ENCODE assay signal across 8 cellular contexts in the genomic region with DNA sequence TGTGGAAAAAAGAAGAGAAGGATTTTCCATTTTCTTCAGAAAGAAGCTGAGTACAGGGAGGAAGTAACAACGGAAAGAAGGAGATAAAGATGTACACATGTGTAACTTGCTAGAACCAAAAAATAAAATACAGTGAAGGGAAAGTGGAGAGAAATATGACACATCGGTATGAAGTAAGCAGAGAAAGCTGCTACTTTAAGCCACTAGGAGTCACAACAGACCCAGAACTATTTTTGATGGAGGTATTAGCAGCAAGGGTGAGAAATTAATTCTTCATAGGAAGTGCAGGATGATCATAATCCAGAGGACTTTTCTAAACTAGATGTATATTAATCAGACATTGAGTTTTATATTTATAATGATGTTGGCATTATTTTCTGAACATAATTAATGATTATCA.
DNase-seq lines count a peak whose midpoint lies in the region; ATAC-seq and TF ChIP-seq lines count a peak whose summit lies in the region.

No MANE protein-coding gene starts in this region.

- H3K36me3 ChIP-seq in cardiac muscle cell, result no peaks in the 10 kb centered on the region
- no peaks in the 10 kb centered on the region for H3K36me3 ChIP-seq in right atrium auricular region
- no peaks in the 10 kb centered on the region for H3K36me3 ChIP-seq in breast epithelium

- DNase-seq in cardiac muscle cell (ENCODE audit: low read depth in 1 of 2, low spot score in 1 of 2) (peak in 1 of 2 donors; percentile 71), right atrium auricular region (ENCODE audit: low spot score) (no peak), NCI-H1694 (lab: John Stamatoyannopoulos, UW) (peak; percentile 18), breast epithelium (ENCODE audit: low spot score in 2 of 2) (no peak), pons (ENCODE audit: low spot score) (peak; percentile 17), COLO668 (lab: John Stamatoyannopoulos, UW; ENCODE audit: unreplicated experiment) (no peak)

- no peaks in the 10 kb centered on the region for H3K4me1 ChIP-seq in cardiac muscle cell (ENCODE audit: low read depth)
- no peaks in the 10 kb centered on the region for H3K4me1 ChIP-seq in right atrium auricular region
- H3K4me1 ChIP-seq in breast epithelium, result no peaks in the 10 kb centered on the region

- H3K9me3 ChIP-seq in cardiac muscle cell (ENCODE audit: low read depth) (no peaks in the 10 kb centered on the region), right atrium auricular region (no peaks in the 10 kb centered on the region), breast epithelium (no peaks in the 10 kb centered on the region)

- ATAC-seq in HG02588 (IDR thresholded peaks at IDR 0.05; ENCODE audit: unreplicated experiment) (peak; percentile 82), GM19328 (IDR thresholded peaks at IDR 0.05; ENCODE audit: unreplicated experiment) (no peak)

- intact Hi-C loops in breast epithelium (cut with DNase I; ENCODE audit: low total_unique reads), result no loop called here

- no peak for TF ChIP-seq POLR2A in breast epithelium (IDR thresholded peaks at IDR 0.05)

- H3K4me3 ChIP-seq in cardiac muscle cell (no peak overlapping the region), right atrium auricular region (no peak overlapping the region), breast epithelium (no peak overlapping the region)

- H3K27me3 ChIP-seq in cardiac muscle cell, result no peaks in the 10 kb centered on the region
- H3K27me3 ChIP-seq in right atrium auricular region, result no peaks in the 10 kb centered on the region
- H3K27me3 ChIP-seq in breast epithelium, result no peaks in the 10 kb centered on the region

- TF ChIP-seq CTCF in cardiac muscle cell (IDR thresholded peaks at IDR 0.05; ENCODE audit: low read depth, low read length) (peak; percentile 73), right atrium auricular region (IDR thresholded peaks at IDR 0.05) (peak in 1 of 2 donors; percentile 58), breast epithelium (IDR thresholded peaks at IDR 0.05) (peak in 2 of 3 donors; percentile 22 to 49)

- H3K27ac ChIP-seq in cardiac muscle cell, result no peak overlapping the region
- no peak overlapping the region for H3K27ac ChIP-seq in right atrium auricular region
- no peak overlapping the region for H3K27ac ChIP-seq in breast epithelium

Comparison
In these comparisons a context has a peak if more than half of its experiments do, and no peak if none do; other contexts are left out.
1. DNase-seq: peak in NCI-H1694 (single experiment) and pons (single experiment); none in right atrium auricular region (single experiment), breast epithelium (0 of 2) and COLO668 (single experiment).